In genomic region chr2:158189526-158189925, GRCh38 we compare ENCODE assay signal across 1 cellular context.
TF ChIP-seq lines count a peak whose summit lies in the region.

No MANE protein-coding gene starts in this region.

TF ChIP-seq in HepG2, 621 proteins besides CTCF, POLR2A, EP300 and RAD21 (continued from another document and continues in another):
- TF ChIP-seq MYPOP (CRISPR knock-in tag; IDR thresholded peaks at IDR 0.05) (no peak; the same call in 1 of the 2 replicates), SCMH1 (CRISPR knock-in tag; IDR thresholded peaks at IDR 0.05; ENCODE audit: borderline replicate concordance) (no peak), ZNF766 (CRISPR knock-in tag; IDR thresholded peaks at IDR 0.05; ENCODE audit: borderline replicate concordance) (no peak), FOXO4 (CRISPR knock-in tag; conservative IDR thresholded peaks at IDR 0.05) (no peak), ZNF260 (CRISPR knock-in tag; IDR thresholded peaks at IDR 0.05; ENCODE audit: borderline replicate concordance, low read depth) (no peak), ZNF224 (CRISPR knock-in tag; IDR thresholded peaks at IDR 0.05) (no peak), ZNF337 (CRISPR knock-in tag; IDR thresholded peaks at IDR 0.05; ENCODE audit: borderline replicate concordance, low read depth) (no peak), ZNF644 (CRISPR knock-in tag; IDR thresholded peaks at IDR 0.05; ENCODE audit: low read depth) (peak; percentile 76), ZNF713 (CRISPR knock-in tag; IDR thresholded peaks at IDR 0.05) (no peak), TEAD2 (CRISPR knock-in tag; IDR thresholded peaks at IDR 0.05) (no peak), KDM5A (IDR thresholded peaks at IDR 0.05; ENCODE audit: borderline replicate concordance, low read length) (no peak), KAT2B (IDR thresholded peaks at IDR 0.05; ENCODE audit: borderline replicate concordance, low read depth, low read length) (no peak), ZNF780A (CRISPR knock-in tag; IDR thresholded peaks at IDR 0.05) (no peak), TOPORS (CRISPR knock-in tag; IDR thresholded peaks at IDR 0.05) (no peak), ZBTB10 (CRISPR knock-in tag; IDR thresholded peaks at IDR 0.05; ENCODE audit: borderline replicate concordance) (no peak), ZNF850 (CRISPR knock-in tag; conservative IDR thresholded peaks at IDR 0.05) (no peak), CHCHD3 (CRISPR knock-in tag; IDR thresholded peaks at IDR 0.05) (no peak), KLF15 (CRISPR knock-in tag; IDR thresholded peaks at IDR 0.05; ENCODE audit: borderline replicate concordance) (no peak), DNMT3B (CRISPR knock-in tag; conservative IDR thresholded peaks at IDR 0.05) (peak; percentile 82; the same call in 1 of the 2 replicates), RFXAP (CRISPR knock-in tag; IDR thresholded peaks at IDR 0.05; ENCODE audit: borderline replicate concordance) (no peak), JUND (CRISPR knock-in tag; IDR thresholded peaks at IDR 0.05) (no peak), ZSCAN22 (CRISPR knock-in tag; IDR thresholded peaks at IDR 0.05) (no peak), FOXM1 (CRISPR knock-in tag; IDR thresholded peaks at IDR 0.05) (no peak), ZSCAN25 (CRISPR knock-in tag; IDR thresholded peaks at IDR 0.05) (no peak), REPIN1 (CRISPR knock-in tag; IDR thresholded peaks at IDR 0.05; ENCODE audit: borderline replicate concordance, low read depth) (no peak), ZNF17 (CRISPR knock-in tag; IDR thresholded peaks at IDR 0.05) (no peak), ZNF263 (CRISPR knock-in tag; IDR thresholded peaks at IDR 0.05) (no peak), ZNF75D (CRISPR knock-in tag; IDR thresholded peaks at IDR 0.05; ENCODE audit: borderline replicate concordance) (no peak), REST (IDR thresholded peaks at IDR 0.05; ENCODE audit: borderline replicate concordance in 1 of 2, low read depth in 1 of 2, low read length in 2 of 2) (no peak), KDM1A (CRISPR knock-in tag; IDR thresholded peaks at IDR 0.05) (no peak), GATA4 (IDR thresholded peaks at IDR 0.05; ENCODE audit: borderline replicate concordance, low read depth) (peak; percentile 98), HMGXB3 (CRISPR knock-in tag; IDR thresholded peaks at IDR 0.05; ENCODE audit: borderline replicate concordance) (no peak), ZNF740 (CRISPR knock-in tag; IDR thresholded peaks at IDR 0.05) (no peak), ZNF720 (CRISPR knock-in tag; IDR thresholded peaks at IDR 0.05) (no peak), CHD4 (IDR thresholded peaks at IDR 0.05; ENCODE audit: borderline replicate concordance, low read length) (no peak), ZNF512 (CRISPR knock-in tag; IDR thresholded peaks at IDR 0.05) (no peak), HNF4G (IDR thresholded peaks at IDR 0.05; ENCODE audit: borderline replicate concordance, low read depth, low read length) (peak; percentile 27; the same call in 1 of the 2 replicates), HNF4G (CRISPR knock-in tag; IDR thresholded peaks at IDR 0.05; ENCODE audit: borderline replicate concordance, low read depth) (peak; percentile 23; the same call in 1 of the 2 replicates), GABPA (IDR thresholded peaks at IDR 0.05; ENCODE audit: low read depth, low read length) (no peak), GABPA (CRISPR knock-in tag; IDR thresholded peaks at IDR 0.05; ENCODE audit: low read depth) (peak; percentile 74), ZNF10 (CRISPR knock-in tag; IDR thresholded peaks at IDR 0.05; ENCODE audit: borderline replicate concordance, low read depth) (no peak), CSRNP2 (CRISPR knock-in tag; conservative IDR thresholded peaks at IDR 0.05; ENCODE audit: low read depth) (no peak), ATF7 (IDR thresholded peaks at IDR 0.05) (no peak), ATF7 (CRISPR knock-in tag; IDR thresholded peaks at IDR 0.05) (no peak; the same call in 1 of the 2 replicates), MLX (CRISPR knock-in tag; IDR thresholded peaks at IDR 0.05) (peak; percentile 65; the same call in 1 of the 2 replicates), RARA (CRISPR knock-in tag; IDR thresholded peaks at IDR 0.05) (peak; percentile 92), MXI1 (IDR thresholded peaks at IDR 0.05; ENCODE audit: borderline replicate concordance, low read depth, low read length) (no peak; the same call in 2 of the 3 replicates)
